In the genomic region with DNA sequence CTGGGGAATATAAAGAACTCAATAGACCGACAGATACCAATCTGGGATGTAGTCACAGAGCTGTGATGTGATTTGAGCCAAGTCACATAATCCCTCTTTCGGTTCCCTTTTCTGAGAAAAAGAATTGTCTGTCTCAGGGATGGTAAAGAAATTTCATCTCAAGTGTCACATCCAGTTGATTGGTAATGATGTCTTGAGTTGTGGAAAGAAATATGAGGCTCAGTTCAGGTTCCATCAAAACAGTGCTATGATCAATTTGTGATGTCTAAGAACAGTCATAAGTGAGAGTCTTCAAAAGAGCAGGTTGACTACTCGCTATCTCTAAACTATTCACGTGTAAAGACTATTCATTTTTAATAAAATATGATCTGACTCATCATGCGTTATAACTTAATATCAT, we compare ENCODE assay signal across 1 cellular context.
TF ChIP-seq lines count a peak whose summit lies in the region.

No MANE protein-coding gene starts in this region.

TF ChIP-seq in GM12878, 131 proteins besides CTCF, POLR2A, EP300 and RAD21 (continued from another document):
- TF ChIP-seq, protein P1, sequence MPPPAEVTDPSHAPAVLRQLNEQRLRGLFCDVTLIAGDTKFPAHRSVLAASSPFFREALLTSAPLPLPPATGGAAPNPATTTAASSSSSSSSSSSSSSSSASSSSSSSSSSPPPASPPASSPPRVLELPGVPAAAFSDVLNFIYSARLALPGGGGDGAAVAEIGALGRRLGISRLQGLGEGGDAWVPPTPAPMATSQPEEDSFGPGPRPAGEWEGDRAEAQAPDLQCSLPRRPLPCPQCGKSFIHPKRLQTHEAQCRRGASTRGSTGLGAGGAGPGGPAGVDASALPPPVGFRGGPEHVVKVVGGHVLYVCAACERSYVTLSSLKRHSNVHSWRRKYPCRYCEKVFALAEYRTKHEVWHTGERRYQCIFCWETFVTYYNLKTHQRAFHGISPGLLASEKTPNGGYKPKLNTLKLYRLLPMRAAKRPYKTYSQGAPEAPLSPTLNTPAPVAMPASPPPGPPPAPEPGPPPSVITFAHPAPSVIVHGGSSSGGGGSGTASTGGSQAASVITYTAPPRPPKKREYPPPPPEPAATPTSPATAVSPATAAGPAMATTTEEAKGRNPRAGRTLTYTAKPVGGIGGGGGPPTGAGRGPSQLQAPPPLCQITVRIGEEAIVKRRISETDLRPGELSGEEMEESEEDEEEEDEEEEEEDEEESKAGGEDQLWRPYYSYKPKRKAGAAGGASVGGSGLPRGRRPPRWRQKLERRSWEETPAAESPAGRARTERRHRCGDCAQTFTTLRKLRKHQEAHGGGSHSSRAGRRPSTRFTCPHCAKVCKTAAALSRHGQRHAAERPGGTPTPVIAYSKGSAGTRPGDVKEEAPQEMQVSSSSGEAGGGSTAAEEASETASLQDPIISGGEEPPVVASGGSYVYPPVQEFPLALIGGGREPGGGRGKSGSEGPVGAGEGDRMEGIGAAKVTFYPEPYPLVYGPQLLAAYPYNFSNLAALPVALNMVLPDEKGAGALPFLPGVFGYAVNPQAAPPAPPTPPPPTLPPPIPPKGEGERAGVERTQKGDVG (CRISPR knock-in tag; IDR thresholded peaks at IDR 0.05) = no peak
- no peak for TF ChIP-seq SIN3A (IDR thresholded peaks at IDR 0.05; ENCODE audit: low read depth, low read length)
- no peak for TF ChIP-seq RBBP5 (conservative IDR thresholded peaks at IDR 0.05)
- TF ChIP-seq SIX5 (IDR thresholded peaks at IDR 0.05; ENCODE audit: low read depth, low read length, severe bottlenecking) = no peak
- TF ChIP-seq, protein P2, sequence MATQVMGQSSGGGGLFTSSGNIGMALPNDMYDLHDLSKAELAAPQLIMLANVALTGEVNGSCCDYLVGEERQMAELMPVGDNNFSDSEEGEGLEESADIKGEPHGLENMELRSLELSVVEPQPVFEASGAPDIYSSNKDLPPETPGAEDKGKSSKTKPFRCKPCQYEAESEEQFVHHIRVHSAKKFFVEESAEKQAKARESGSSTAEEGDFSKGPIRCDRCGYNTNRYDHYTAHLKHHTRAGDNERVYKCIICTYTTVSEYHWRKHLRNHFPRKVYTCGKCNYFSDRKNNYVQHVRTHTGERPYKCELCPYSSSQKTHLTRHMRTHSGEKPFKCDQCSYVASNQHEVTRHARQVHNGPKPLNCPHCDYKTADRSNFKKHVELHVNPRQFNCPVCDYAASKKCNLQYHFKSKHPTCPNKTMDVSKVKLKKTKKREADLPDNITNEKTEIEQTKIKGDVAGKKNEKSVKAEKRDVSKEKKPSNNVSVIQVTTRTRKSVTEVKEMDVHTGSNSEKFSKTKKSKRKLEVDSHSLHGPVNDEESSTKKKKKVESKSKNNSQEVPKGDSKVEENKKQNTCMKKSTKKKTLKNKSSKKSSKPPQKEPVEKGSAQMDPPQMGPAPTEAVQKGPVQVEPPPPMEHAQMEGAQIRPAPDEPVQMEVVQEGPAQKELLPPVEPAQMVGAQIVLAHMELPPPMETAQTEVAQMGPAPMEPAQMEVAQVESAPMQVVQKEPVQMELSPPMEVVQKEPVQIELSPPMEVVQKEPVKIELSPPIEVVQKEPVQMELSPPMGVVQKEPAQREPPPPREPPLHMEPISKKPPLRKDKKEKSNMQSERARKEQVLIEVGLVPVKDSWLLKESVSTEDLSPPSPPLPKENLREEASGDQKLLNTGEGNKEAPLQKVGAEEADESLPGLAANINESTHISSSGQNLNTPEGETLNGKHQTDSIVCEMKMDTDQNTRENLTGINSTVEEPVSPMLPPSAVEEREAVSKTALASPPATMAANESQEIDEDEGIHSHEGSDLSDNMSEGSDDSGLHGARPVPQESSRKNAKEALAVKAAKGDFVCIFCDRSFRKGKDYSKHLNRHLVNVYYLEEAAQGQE (IDR thresholded peaks at IDR 0.05; ENCODE audit: low read depth, low read length) = no peak
- TF ChIP-seq ZNF274 (IDR thresholded peaks at IDR 0.05; ENCODE audit: insufficient read depth, insufficient read length) = no peak
- no peak for TF ChIP-seq HDGF (IDR thresholded peaks at IDR 0.05)
- no peak for TF ChIP-seq JUNB (IDR thresholded peaks at IDR 0.05)
- no peak for TF ChIP-seq MXI1 (IDR thresholded peaks at IDR 0.05; ENCODE audit: low read depth, low read length)
